11 cellular contexts compared by ENCODE assay signal in genomic region chr2:66555076-66555475, GRCh38.
A peak's percentile ranks its signal among the peaks of the same experiment; 100 is the strongest.
DNase-seq lines count a peak whose midpoint lies in the region; ATAC-seq and TF ChIP-seq lines count a peak whose summit lies in the region.
"Had no signal": no experiment of that assay in that cellular context is flagged by ENCODE, and none has a peak within 500 bp of the region (broad histone marks: within the 10 kb centered on the region; RNA-seq: fewer than 3 reads in every experiment).

No MANE protein-coding gene starts in this region.

- H3K27ac Mint-ChIP-seq in CD4-positive, alpha-beta memory T cell: no peak overlapping the region

- no TSS peak for BruUV-seq in IMR-90 (replicated peaks; lab: Mats Ljungman, UMichigan)

- TF ChIP-seq RAD21 in IMR-90 (IDR thresholded peaks at IDR 0.05; ENCODE audit: low read length): no peak

- no peak overlapping the region for H2AK9ac ChIP-seq in IMR-90 (replicated peaks; ENCODE audit: low read depth, low read length, poor library complexity)

- no CpG with 5 or more reads among the region's 4 CpGs for WGBS in IMR-90 (ENCODE audit: extremely low coverage in 2 of 2, insufficient read length in 1 of 2), 2 experiments
- WGBS in right cardiac atrium: 2% methylated on average over 4 of the region's 4 CpGs

- CTCF ChIA-PET in IMR-90 (lab: Yijun Ruan, JAX): no interaction called here
- CTCF ChIA-PET in CD4-positive, alpha-beta memory T cell (lab: Charles Lee; ENCODE audit: partially characterized antibody): no interaction called here

- no peak for TF ChIP-seq POLR2A in IMR-90 (IDR thresholded peaks at IDR 0.05; ENCODE audit: low read depth, low read length)

- 0 out of 4 replicates have a peak overlapping the region, but pooled peaks of 1 of the 2 experiments have one; percentile 3 for H4K8ac ChIP-seq in IMR-90 (ENCODE audit: low read depth in 2 of 2, low read length in 2 of 2)

- H3K4me1 ChIP-seq in IMR-90 (ENCODE audit: control insufficient read depth, insufficient read depth, low read length) (peaks cover 20% of the 10 kb centered on the region), right cardiac atrium (ENCODE audit: control insufficient read depth, insufficient read depth, low read length) (no peaks in the 10 kb centered on the region), skeletal muscle satellite cell (ENCODE audit: control insufficient read depth, insufficient read depth, low read length) (peaks cover 7% of the 10 kb centered on the region)
- H3K4me1 ChIP-seq in CD4-positive, alpha-beta memory T cell (ENCODE audit: insufficient read depth, low read length): no peaks in the 10 kb centered on the region

- H3K27ac ChIP-seq in IMR-90 (ENCODE audit: insufficient read depth, low read length) (peak overlapping the region; percentile 45; the same call in 1 of the 2 replicates), angular gyrus (ENCODE audit: low read depth, low read length) (peak overlapping the region; percentile 24), right cardiac atrium (ENCODE audit: low read length) (no peak overlapping the region)
- H3K27ac ChIP-seq in CD4-positive, alpha-beta memory T cell (ENCODE audit: low read depth, low read length): no peak overlapping the region
- H3K27ac ChIP-seq: KMS-11, neutrophil had no signal

- no peak overlapping the region for H3K14ac ChIP-seq in IMR-90 (replicated peaks; ENCODE audit: low read depth, low read length)

- peaks cover 10% of the 10 kb centered on the region for H3K9me1 ChIP-seq in IMR-90 (ENCODE audit: insufficient read depth, low read length)

- H4K5ac ChIP-seq in IMR-90 (ENCODE audit: low read depth, low read length): no peak overlapping the region

- no peak overlapping the region for H4K91ac ChIP-seq in IMR-90 (ENCODE audit: insufficient read depth, low read depth, low read length)

- no peak overlapping the region for H2BK20ac ChIP-seq in IMR-90 (ENCODE audit: low read depth, low read length)

- no peak overlapping the region for H2BK15ac ChIP-seq in IMR-90 (ENCODE audit: low read depth, low read length)

- in situ Hi-C loops in IMR-90 (cut with MboI; ENCODE audit: low sequenced_read_pairs): no loop called here

- no peak overlapping the region for H3K4ac ChIP-seq in IMR-90 (ENCODE audit: low read depth, low read length)

- H3K36me3 Mint-ChIP-seq in CD4-positive, alpha-beta memory T cell: no peaks in the 10 kb centered on the region

- H3K18ac ChIP-seq in IMR-90 (ENCODE audit: low read depth, low read length): no peak overlapping the region

- peaks cover 0 to 7% of the 10 kb centered on the region in 2 donors for H3K27me3 Mint-ChIP-seq in CD4-positive, alpha-beta memory T cell

- H3K36me3 ChIP-seq in IMR-90 (ENCODE audit: control insufficient read depth, insufficient read depth, low read length) (peaks cover 34% of the 10 kb centered on the region), skeletal muscle satellite cell (ENCODE audit: insufficient read depth, low read length) (no peaks in the 10 kb centered on the region)
- no peaks in the 10 kb centered on the region for H3K36me3 ChIP-seq in CD4-positive, alpha-beta memory T cell (ENCODE audit: insufficient read depth, low read length)
- H3K36me3 ChIP-seq: neutrophil had no signal

- H3K9ac ChIP-seq in IMR-90 (ENCODE audit: low read depth, low read length): peak overlapping the region; percentile 46; the same call in 1 of the 2 replicates
- no peak overlapping the region for H3K9ac ChIP-seq in skeletal muscle satellite cell (ENCODE audit: low read depth, low read length)
- H3K9ac ChIP-seq: KMS-11 had no signal

- H3K4me3 Mint-ChIP-seq in CD4-positive, alpha-beta memory T cell: no peak overlapping the region

- no peak overlapping the region for H2AFZ ChIP-seq in IMR-90 (replicated peaks; ENCODE audit: low read length, poor library complexity)

- POLR2A ChIA-PET in IMR-90 (lab: Charles Lee; ENCODE audit: unreplicated experiment): interaction anchor here (0.6 kb wide), 1 partner anchor 126 kb away, joined by 4 read pairs; no protein-coding TSS in a partner anchor
- POLR2A ChIA-PET in CD4-positive, alpha-beta memory T cell (lab: Charles Lee; ENCODE audit: partially characterized antibody): no interaction called here

- H3K79me1 ChIP-seq in IMR-90 (ENCODE audit: low read depth in 1 of 2, low read length in 2 of 2): peaks cover 35 to 69% of the 10 kb centered on the region in 2 experiments

- no peak overlapping the region for H2BK120ac ChIP-seq in IMR-90 (ENCODE audit: low read depth, low read length)

- no peak overlapping the region for H3K4me3 ChIP-seq in IMR-90 (ENCODE audit: insufficient read depth, low read depth, low read length)
- H3K4me3 ChIP-seq in right cardiac atrium (ENCODE audit: low read length): peak overlapping the region; percentile 49
- H3K4me3 ChIP-seq in skeletal muscle satellite cell (ENCODE audit: low read length): no peak overlapping the region
- no peak overlapping the region for H3K4me3 ChIP-seq in CD4-positive, alpha-beta memory T cell (ENCODE audit: low read length in 2 of 2)

- no peak for ATAC-seq in IMR-90 (ENCODE audit: low read depth)
- ATAC-seq in right cardiac atrium: peak; percentile 40 to 54
- no peak for ATAC-seq in HG03159 (IDR thresholded peaks at IDR 0.05; ENCODE audit: unreplicated experiment)

- no peak overlapping the region for H2AK5ac ChIP-seq in IMR-90 (ENCODE audit: low read depth, low read length)

- no peak for TF ChIP-seq CTCF in IMR-90 (conservative IDR thresholded peaks at IDR 0.05; ENCODE audit: low read depth, low read length)

- H3K4me2 ChIP-seq in IMR-90 (ENCODE audit: low read depth, low read length): peak overlapping the region; percentile 62
- peak overlapping the region; percentile 71 for H3K4me2 ChIP-seq in skeletal muscle satellite cell (ENCODE audit: low read length)
- H3K4me2 ChIP-seq: KMS-11 had no signal

- H3K4me1 Mint-ChIP-seq in CD4-positive, alpha-beta memory T cell: no peaks in the 10 kb centered on the region

- no peaks in the 10 kb centered on the region for H3K9me3 ChIP-seq in IMR-90 (ENCODE audit: control insufficient read depth, insufficient read depth, low read length)
- no peaks in the 10 kb centered on the region for H3K9me3 ChIP-seq in right cardiac atrium (ENCODE audit: control insufficient read depth, low read length)
- H3K9me3 ChIP-seq in skeletal muscle satellite cell (replicated peaks; ENCODE audit: low read length): no peaks in the 10 kb centered on the region
- H3K9me3 ChIP-seq in CD4-positive, alpha-beta memory T cell (ENCODE audit: control insufficient read depth in 1 of 2, low read length in 2 of 2): no peaks in the 10 kb centered on the region
- H3K9me3 ChIP-seq: neutrophil had no signal

- peak; percentile 62 for DNase-seq in IMR-90
- DNase-seq in right cardiac atrium: no peak
- DNase-seq in glomerular visceral epithelial cell (ENCODE audit: extremely low spot score): no peak
- DNase-seq in CD4-positive, alpha-beta memory T cell: no peak
- DNase-seq in stimulated activated CD4-positive, alpha-beta T cell treated with anti-CD3 and anti-CD28 coated beads, Interleukin-2, amount 100 ng/mL, for 48 hours: no peak
- DNase-seq: DND-41 had no signal

- intact Hi-C loops in IMR-90 (cut with micrococcal nuclease): no loop called here
- intact Hi-C loops in right cardiac atrium (cut with DNase I): no loop called here
- intact Hi-C loops in CD4-positive, alpha-beta memory T cell (cut with micrococcal nuclease): no loop called here

- H2BK5ac ChIP-seq in IMR-90 (ENCODE audit: low read depth, low read length, poor library complexity, severe bottlenecking): peak overlapping the region; percentile 11

- H3K56ac ChIP-seq in IMR-90 (ENCODE audit: extremely low read depth, insufficient read depth, low read length): peak overlapping the region; percentile 2; the same call in 1 of the 2 replicates

- peaks cover 62% of the 10 kb centered on the region for H4K20me1 ChIP-seq in IMR-90 (ENCODE audit: insufficient read depth, low read length)

- dilution Hi-C loops in IMR-90 (cut with HindIII; ENCODE audit: low sequenced_read_pairs, unreplicated experiment): no loop called here

- peaks cover 0 to 6% (median 0%) of the 10 kb centered on the region in 8 donors for H3K9me3 Mint-ChIP-seq in CD4-positive, alpha-beta memory T cell

- no peak overlapping the region for H3K23ac ChIP-seq in IMR-90 (ENCODE audit: low read depth, low read length)

- no peaks in the 10 kb centered on the region for H3K27me3 ChIP-seq in IMR-90 (ENCODE audit: control insufficient read depth, insufficient read depth, low read length)
- H3K27me3 ChIP-seq in right cardiac atrium (ENCODE audit: control insufficient read depth, insufficient read depth): no peaks in the 10 kb centered on the region
- H3K27me3 ChIP-seq in skeletal muscle satellite cell (ENCODE audit: control insufficient read depth, insufficient read depth, low read length): no peaks in the 10 kb centered on the region
- no peaks in the 10 kb centered on the region for H3K27me3 ChIP-seq in CD4-positive, alpha-beta memory T cell (ENCODE audit: insufficient read depth, low read length)

TF ChIP-seq in IMR-90, 13 proteins besides CTCF, POLR2A, EP300 and RAD21:
- no peak for TF ChIP-seq FOS (IDR thresholded peaks at IDR 0.05; ENCODE audit: low read depth, low read length)
- peak; percentile 33; the same call in 1 of the 2 replicates for TF ChIP-seq MAZ (IDR thresholded peaks at IDR 0.05; ENCODE audit: borderline replicate concordance, low read depth, low read length)

Comparison
In these comparisons a context has a peak if more than half of its experiments do, and no peak if none do; other contexts are left out.
1. ATAC-seq: peak in right cardiac atrium (2 of 2); none in IMR-90 (single experiment) and HG03159 (single experiment).
2. H3K27ac ChIP-seq: peak in IMR-90 (single experiment) and angular gyrus (single experiment); none in right cardiac atrium (single experiment) and CD4-positive, alpha-beta memory T cell (single experiment).